ENCODE assay signal across 18 cellular contexts in genomic region chr9:8694983-8695588, GRCh38.
DNase-seq lines count a peak whose midpoint lies in the region; ATAC-seq and TF ChIP-seq lines count a peak whose summit lies in the region.
"Had no signal": no experiment of that assay in that cellular context is flagged by ENCODE, and none has a peak within 500 bp of the region (broad histone marks: within the 10 kb centered on the region; RNA-seq: fewer than 3 reads in every experiment).

No MANE protein-coding gene starts in this region.

- no peak for TF ChIP-seq POLR2A in heart left ventricle (IDR thresholded peaks at IDR 0.05)

- H3K4me1 ChIP-seq in aorta (ENCODE audit: control insufficient read depth in 1 of 2, insufficient read depth in 2 of 2, low read length in 2 of 2) (no peaks in the 10 kb centered on the region), heart left ventricle (no peaks in the 10 kb centered on the region)

- H3K36me3 ChIP-seq in aorta (ENCODE audit: control insufficient read depth in 1 of 2, insufficient read depth in 2 of 2, low read length in 1 of 2) (no peaks in the 10 kb centered on the region), heart left ventricle (no peaks in the 10 kb centered on the region)

- no peaks in the 10 kb centered on the region for H3K27me3 Mint-ChIP-seq in nephron progenitor cell (ENCODE audit: low read depth, poor library complexity)

- 89 to 94% methylated on average over 4 of the region's 4 CpGs for WGBS in aorta, 2 donors
- 66 to 82% (median 76%) methylated on average over 4 of the region's 4 CpGs for WGBS in heart left ventricle, 4 donors

- H3K9me3 Mint-ChIP-seq in nephron progenitor cell: peaks cover 9% of the 10 kb centered on the region
- H3K9me3 Mint-ChIP-seq: CD8-positive, alpha-beta T cell had no signal

- peak overlapping the region; percentile 56 for H3K27ac Mint-ChIP-seq in nephron progenitor cell
- H3K27ac Mint-ChIP-seq: activated naive CD4-positive, alpha-beta T cell treated with anti-CD3 and anti-CD28 coated beads, Interleukin-2, amount 50 U/mL, for 72 hours; CD8-positive, alpha-beta T cell; immature natural killer cell had no signal

- intact Hi-C loops in aorta (cut with DNase I): no loop called here
- intact Hi-C loops in heart left ventricle (cut with DNase I): no loop called here

- H3K4me3 Mint-ChIP-seq in nephron progenitor cell: no peak overlapping the region
- H3K4me3 Mint-ChIP-seq: CD8-positive, alpha-beta T cell; immature natural killer cell had no signal

- no peak overlapping the region for H3K4me3 ChIP-seq in aorta (ENCODE audit: low read length in 2 of 2)
- H3K4me3 ChIP-seq in heart left ventricle: no peak overlapping the region

- H3K27ac ChIP-seq in aorta (ENCODE audit: low read depth in 1 of 2, low read length in 2 of 2): no peak overlapping the region
- H3K27ac ChIP-seq in heart left ventricle: no peak overlapping the region

- H3K36me3 Mint-ChIP-seq in nephron progenitor cell (ENCODE audit: low read depth): peaks cover 27% of the 10 kb centered on the region
- H3K36me3 Mint-ChIP-seq: activated naive CD4-positive, alpha-beta T cell treated with anti-CD3 and anti-CD28 coated beads, Interleukin-2, amount 50 U/mL, for 72 hours; CD8-positive, alpha-beta T cell; immature natural killer cell had no signal

- peaks cover 24% of the 10 kb centered on the region for H3K4me1 Mint-ChIP-seq in nephron progenitor cell
- H3K4me1 Mint-ChIP-seq: immature natural killer cell had no signal

- H3K9me3 ChIP-seq in aorta (ENCODE audit: control insufficient read depth, low read length) (no peaks in the 10 kb centered on the region), heart left ventricle (no peaks in the 10 kb centered on the region)

- peak; percentile 75 for DNase-seq in DMS79 treated with DMSO at 0.1 percent for 48 hours (lab: John Stamatoyannopoulos, UW)
- DNase-seq in NCI-H1436 (lab: John Stamatoyannopoulos, UW): peak; percentile 91
- DNase-seq in NCI-H345 treated with DMSO at 0.1 percent for 48 hours (lab: John Stamatoyannopoulos, UW; ENCODE audit: unreplicated experiment): peak; percentile 70
- DNase-seq in nephron progenitor cell: no peak
- no peak for DNase-seq in SHP77 (lab: John Stamatoyannopoulos, UW)
- DNase-seq in aorta: no peak
- no peak for DNase-seq in heart left ventricle
- DNase-seq: activated CD4-positive, CD25-positive, alpha-beta regulatory T cell treated with anti-CD3 and anti-CD28 coated beads, Interleukin-2, amount 50 U/mL, for 72 hours; activated CD8-positive, alpha-beta memory T cell treated with anti-CD3 and anti-CD28 coated beads for 24 hours; CD8-positive, alpha-beta T cell; GOT3; immature natural killer cell; left ventricle myocardium superior; NCI-H1048; occipital lobe; right cardiac atrium; RPMI8226 had no signal

- no peaks in the 10 kb centered on the region for H3K27me3 ChIP-seq in aorta (ENCODE audit: control insufficient read depth in 1 of 2, insufficient read depth in 2 of 2, low read length in 1 of 2)
- H3K27me3 ChIP-seq in heart left ventricle: no peaks in the 10 kb centered on the region

- TF ChIP-seq CTCF in nephron progenitor cell (IDR thresholded peaks at IDR 0.05): no peak
- TF ChIP-seq CTCF in heart left ventricle (IDR thresholded peaks at IDR 0.05): no peak

- ATAC-seq in aorta (ENCODE audit: low FRiP score) (no peak), heart left ventricle (no peak)
- ATAC-seq: activated naive CD4-positive, alpha-beta T cell treated with anti-CD3 and anti-CD28 coated beads, Interleukin-2, amount 50 U/mL, for 72 hours; CD8-positive, alpha-beta T cell; left ventricle myocardium superior; right cardiac atrium had no signal

Comparison
In these comparisons a context has a peak if more than half of its experiments do, and no peak if none do; other contexts are left out.
1. DNase-seq: peak in DMS79 treated with DMSO at 0.1 percent for 48 hours (single experiment), NCI-H1436 (single experiment) and NCI-H345 treated with DMSO at 0.1 percent for 48 hours (single experiment); none in nephron progenitor cell (single experiment), SHP77 (0 of 2), aorta (0 of 2) and heart left ventricle (0 of 5).